8 cellular contexts compared by ENCODE assay signal in genomic region chr7:116864084-116864483, GRCh38. TPM values are rescaled to one million over a fixed set of nuclear protein-coding genes. Genes with fewer than 3 reads are reported as not detected.
DNase-seq lines count a peak whose midpoint lies in the region; ATAC-seq and TF ChIP-seq lines count a peak whose summit lies in the region.
"Had no signal": no experiment of that assay in that cellular context is flagged by ENCODE, and none has a peak within 500 bp of the region (broad histone marks: within the 10 kb centered on the region; RNA-seq: fewer than 3 reads in every experiment).

No MANE protein-coding gene starts in this region.

- H3K4me3 ChIP-seq in HAP-1: peak overlapping the region; percentile 91
- H3K4me3 ChIP-seq in foreskin fibroblast (ENCODE audit: low read depth in 1 of 2, low read length in 2 of 2): peak overlapping the region; percentile 83 to 90
- H3K4me3 ChIP-seq in skeletal muscle satellite cell (ENCODE audit: low read length): peak overlapping the region; percentile 99

- H3K36me3 ChIP-seq in HAP-1 (replicated peaks): no peaks in the 10 kb centered on the region
- H3K36me3 ChIP-seq in skeletal muscle satellite cell (ENCODE audit: insufficient read depth, low read length): no peaks in the 10 kb centered on the region

- peak overlapping the region; percentile 99 for H3K4me3 Mint-ChIP-seq in T-helper 17 cell

- no peaks in the 10 kb centered on the region for H3K27me3 ChIP-seq in HAP-1 (ENCODE audit: low read depth)
- H3K27me3 ChIP-seq in skeletal muscle satellite cell (ENCODE audit: control insufficient read depth, insufficient read depth, low read length): no peaks in the 10 kb centered on the region

- TF ChIP-seq CTCF in foreskin fibroblast (IDR thresholded peaks at IDR 0.05; ENCODE audit: low read depth, low read length): no peak

- peak overlapping the region; percentile 86 for H3K9ac ChIP-seq in skeletal muscle satellite cell (ENCODE audit: low read depth, low read length)

- peaks cover 31% of the 10 kb centered on the region for H3K4me1 Mint-ChIP-seq in T-helper 17 cell

- ATAC-seq in T-helper 17 cell (no peak), GM21723 (IDR thresholded peaks at IDR 0.05; ENCODE audit: unreplicated experiment) (no peak), HG02973 (IDR thresholded peaks at IDR 0.05; ENCODE audit: unreplicated experiment) (no peak)

- in situ Hi-C loops in HAP-1 (cut with MboI; ENCODE audit: low sequenced_read_pairs): no loop called here

- H3K4me2 ChIP-seq in skeletal muscle satellite cell (ENCODE audit: low read length): peak overlapping the region; percentile 92

- peaks cover 4% of the 10 kb centered on the region for H3K36me3 Mint-ChIP-seq in T-helper 17 cell (ENCODE audit: low read depth)

- H3K27me3 Mint-ChIP-seq in T-helper 17 cell: no peaks in the 10 kb centered on the region

- DNase-seq in HAP-1 (ENCODE audit: low spot score in 2 of 2): no peak
- no peak for DNase-seq in T-helper 17 cell
- no peak for DNase-seq in foreskin fibroblast
- DNase-seq in NCI-H82 treated with DMSO at 0.1 percent for 48 hours (lab: John Stamatoyannopoulos, UW; ENCODE audit: unreplicated experiment): no peak
- DNase-seq: retina had no signal

- H3K9me3 ChIP-seq in HAP-1: no peaks in the 10 kb centered on the region
- H3K9me3 ChIP-seq in T-helper 17 cell (ENCODE audit: control insufficient read depth, low read length, poor library complexity, severe bottlenecking): no peaks in the 10 kb centered on the region
- no peaks in the 10 kb centered on the region for H3K9me3 ChIP-seq in skeletal muscle satellite cell (replicated peaks; ENCODE audit: low read length)

- H3K4me1 ChIP-seq in HAP-1 (peaks cover 6% of the 10 kb centered on the region), skeletal muscle satellite cell (ENCODE audit: control insufficient read depth, insufficient read depth, low read length) (peaks cover 10% of the 10 kb centered on the region)

- H3K27ac Mint-ChIP-seq in T-helper 17 cell: peak overlapping the region; percentile 97

RNA-seq across cellular contexts. Expression of gene CAPZA2, which starts 1.7 kb away (rescaled TPM):
- 100 to 1,000 TPM in 1 of 2 donors, 10 to 100 TPM in 1; 81.0 to 135 TPM for total RNA-seq in T-helper 17 cell
- total RNA-seq in skeletal muscle satellite cell (2012; rRNA removed): 112 and 145 TPM in 2 replicates
